Comparison of ENCODE assay signal across 29 cellular contexts in the genomic region with DNA sequence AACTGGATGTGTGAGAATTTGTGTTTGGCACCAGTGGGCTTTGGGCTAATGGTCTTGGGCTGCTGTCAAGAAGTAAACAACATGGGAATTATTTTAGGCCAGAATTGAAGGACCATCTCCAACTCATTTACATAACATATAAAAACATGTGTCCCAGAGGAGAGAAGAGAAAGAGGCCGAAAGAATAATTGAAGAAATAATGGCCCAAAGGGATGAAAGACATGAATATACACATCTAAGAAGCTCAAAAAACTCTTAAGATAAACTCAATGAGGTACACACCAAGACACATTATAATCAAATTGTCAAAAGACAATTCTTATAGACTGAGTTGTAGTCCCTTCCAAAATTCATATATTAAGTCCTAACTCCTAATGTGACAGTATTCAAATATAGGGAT.
"Had no signal": no experiment of that assay in that cellular context is flagged by ENCODE, and none has a peak within 500 bp of the region (broad histone marks: within the 10 kb centered on the region; RNA-seq: fewer than 3 reads in every experiment).

No MANE protein-coding gene starts in this region.

- DNase-seq: activated effector memory CD4-positive, alpha-beta T cell treated with anti-CD3 and anti-CD28 coated beads, Interleukin-2, amount 50 U/mL, for 16 hours; activated effector memory CD4-positive, alpha-beta T cell treated with Interleukin-2 at 50 U/mL for 16 hours; activated gamma-delta T cell; activated gamma-delta T cell treated with Interleukin-2 at 50 U/mL for 16 hours; activated naive CD4-positive, alpha-beta T cell; activated naive CD4-positive, alpha-beta T cell treated with anti-CD3 and anti-CD28 coated beads for 36 hours; activated naive CD4-positive, alpha-beta T cell treated with anti-CD3 and anti-CD28 coated beads, Interleukin-2, amount 10 ng/mL, durations not matched to agents 7 days and 5 days; activated naive CD4-positive, alpha-beta T cell treated with anti-CD3 and anti-CD28 coated beads, Interleukin-2, amount 50 U/mL, for 16 hours; activated naive CD4-positive, alpha-beta T cell treated with Interleukin-2 at 50 U/mL for 16 hours; activated naive CD8-positive, alpha-beta T cell treated with anti-CD3 and anti-CD28 coated beads for 36 hours; activated naive CD8-positive, alpha-beta T cell treated with anti-CD3 and anti-CD28 coated beads, Interleukin-2, amount 10 ng/mL, durations not matched to agents 7 days and 5 days; activated naive CD8-positive, alpha-beta T cell treated with anti-CD3 and anti-CD28 coated beads, Interleukin-2, amount 50 U/mL, for 24 hours; activated T-cell treated with anti-CD3 and anti-CD28 coated beads, Interleukin-2, amount 50 U/mL, for 24 hours; activated T-cell treated with anti-CD3 and anti-CD28 coated beads, Interleukin-2, amount 50 U/mL, for 4 hours; activated T-cell treated with anti-CD3 and anti-CD28 coated beads, Interleukin-2, amount 50 U/mL, for 48 hours; activated T-cell treated with anti-CD3 and anti-CD28 coated beads, Interleukin-2, amount 50 U/mL, for 72 hours; adrenal gland; amniotic stem cell; amygdala; anterior cingulate cortex; aorta; body of pancreas; brain microvascular endothelial cell; caudate nucleus; central memory CD4-positive, alpha-beta T cell; cerebellar nuclear complex had no signal

- H3K27ac ChIP-seq: adrenal gland, ascending aorta, body of pancreas, brain microvascular endothelial cell, breast epithelium, cardiac muscle cell had no signal

- H3K9me3 ChIP-seq: adrenal gland had no signal

- H3K36me3 ChIP-seq: adrenal gland, ascending aorta, brain microvascular endothelial cell, breast epithelium, cardiac muscle cell had no signal

- H3K4me1 ChIP-seq: adrenal gland, ascending aorta, body of pancreas, breast epithelium had no signal

- H3K4me3 ChIP-seq: adrenal gland, ascending aorta, body of pancreas, breast epithelium, cardiac muscle cell had no signal
